1 cellular context compared by ENCODE assay signal in genomic region chr12:57841445-57841844, GRCh38.
A peak's percentile ranks its signal among the peaks of the same experiment; 100 is the strongest.
TF ChIP-seq lines count a peak whose summit lies in the region.

No MANE protein-coding gene starts in this region.

TF ChIP-seq in WTC11, 78 proteins besides CTCF, POLR2A, EP300 and RAD21:
- TF ChIP-seq, protein P1, sequence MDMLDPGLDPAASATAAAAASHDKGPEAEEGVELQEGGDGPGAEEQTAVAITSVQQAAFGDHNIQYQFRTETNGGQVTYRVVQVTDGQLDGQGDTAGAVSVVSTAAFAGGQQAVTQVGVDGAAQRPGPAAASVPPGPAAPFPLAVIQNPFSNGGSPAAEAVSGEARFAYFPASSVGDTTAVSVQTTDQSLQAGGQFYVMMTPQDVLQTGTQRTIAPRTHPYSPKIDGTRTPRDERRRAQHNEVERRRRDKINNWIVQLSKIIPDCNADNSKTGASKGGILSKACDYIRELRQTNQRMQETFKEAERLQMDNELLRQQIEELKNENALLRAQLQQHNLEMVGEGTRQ (CRISPR knock-in tag; IDR thresholded peaks at IDR 0.05) = peak; percentile 32; the same call in 1 of the 2 replicates
- TF ChIP-seq, protein P2, sequence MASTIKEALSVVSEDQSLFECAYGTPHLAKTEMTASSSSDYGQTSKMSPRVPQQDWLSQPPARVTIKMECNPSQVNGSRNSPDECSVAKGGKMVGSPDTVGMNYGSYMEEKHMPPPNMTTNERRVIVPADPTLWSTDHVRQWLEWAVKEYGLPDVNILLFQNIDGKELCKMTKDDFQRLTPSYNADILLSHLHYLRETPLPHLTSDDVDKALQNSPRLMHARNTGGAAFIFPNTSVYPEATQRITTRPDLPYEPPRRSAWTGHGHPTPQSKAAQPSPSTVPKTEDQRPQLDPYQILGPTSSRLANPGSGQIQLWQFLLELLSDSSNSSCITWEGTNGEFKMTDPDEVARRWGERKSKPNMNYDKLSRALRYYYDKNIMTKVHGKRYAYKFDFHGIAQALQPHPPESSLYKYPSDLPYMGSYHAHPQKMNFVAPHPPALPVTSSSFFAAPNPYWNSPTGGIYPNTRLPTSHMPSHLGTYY (CRISPR knock-in tag; IDR thresholded peaks at IDR 0.05) = no peak
